ENCODE assay signal across 30 cellular contexts in the genomic region with DNA sequence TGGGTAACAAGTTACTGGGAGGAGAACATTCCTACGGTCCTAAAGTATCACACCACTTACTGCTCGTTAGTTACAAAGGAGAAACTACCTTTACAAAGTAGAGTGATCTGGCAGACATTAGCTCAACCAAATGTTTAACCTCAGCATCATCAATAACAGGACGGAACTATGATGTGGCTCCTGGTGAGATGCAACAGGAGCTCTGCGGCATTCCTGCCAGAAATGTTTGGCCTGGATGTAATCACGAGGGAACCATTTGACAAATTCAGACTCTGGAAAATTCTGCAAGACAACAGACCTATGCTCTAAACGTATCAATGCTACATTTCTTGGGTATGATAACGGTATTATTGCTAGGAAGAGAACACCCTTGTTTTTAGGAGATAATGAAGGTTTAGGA.
"Had no signal": no experiment of that assay in that cellular context is flagged by ENCODE, and none has a peak within 500 bp of the region (broad histone marks: within the 10 kb centered on the region; RNA-seq: fewer than 3 reads in every experiment).

No MANE protein-coding gene starts in this region.

- ATAC-seq: activated T-cell treated with anti-CD3 and anti-CD28 coated beads, Interleukin-2, amount 50 U/mL, for 4 hours; activated T-helper 17 cell treated with anti-CD3 and anti-CD28 coated beads, Interleukin-2, amount 50 U/mL, for 72 hours; Panc1; Right ventricle myocardium inferior; T-cell had no signal

- H3K27ac ChIP-seq: SK-N-MC had no signal

- DNase-seq: activated B cell treated with CpG ODN at 0.5 μM for 24 hours; activated CD4-positive, alpha-beta memory T cell treated with anti-CD3 and anti-CD28 coated beads for 36 hours; activated CD4-positive, alpha-beta T cell treated with anti-CD3 and anti-CD28 coated beads for 1 hour; activated CD4-positive, alpha-beta T cell treated with anti-CD3 and anti-CD28 coated beads, Interleukin-2, amount 10 ng/mL, durations not matched to agents 7 days and 5 days; activated CD8-positive, alpha-beta memory T cell treated with anti-CD3 and anti-CD28 coated beads for 24 hours; activated gamma-delta T cell; activated naive CD4-positive, alpha-beta T cell treated with anti-CD3 and anti-CD28 coated beads for 36 hours; activated T-cell treated with anti-CD3 and anti-CD28 coated beads, Interleukin-2, amount 50 U/mL, for 4 hours; amygdala; MG63; MV-4-11; NCI-H1092 treated with DMSO at 0.1 percent for 48 hours; NCI-H1417 treated with DMSO at 0.1 percent for 48 hours; NCI-H1694; NCI-H2029; NCI-H345; NCI-H510A; NCI-H526 treated with DMSO at 0.1 percent for 48 hours; NCI-H82; OCI-M1; RPMI8226; T-cell; T-helper 2 cell; T1000 had no signal

- H3K27me3 ChIP-seq: MG63 had no signal

- H3K9me3 ChIP-seq: MG63 had no signal

- H3K4me3 ChIP-seq: MG63, SK-N-MC had no signal

- FAIRE-seq: astrocyte, TTC549 had no signal
